ENCODE assay signal across 20 cellular contexts in the genomic region with DNA sequence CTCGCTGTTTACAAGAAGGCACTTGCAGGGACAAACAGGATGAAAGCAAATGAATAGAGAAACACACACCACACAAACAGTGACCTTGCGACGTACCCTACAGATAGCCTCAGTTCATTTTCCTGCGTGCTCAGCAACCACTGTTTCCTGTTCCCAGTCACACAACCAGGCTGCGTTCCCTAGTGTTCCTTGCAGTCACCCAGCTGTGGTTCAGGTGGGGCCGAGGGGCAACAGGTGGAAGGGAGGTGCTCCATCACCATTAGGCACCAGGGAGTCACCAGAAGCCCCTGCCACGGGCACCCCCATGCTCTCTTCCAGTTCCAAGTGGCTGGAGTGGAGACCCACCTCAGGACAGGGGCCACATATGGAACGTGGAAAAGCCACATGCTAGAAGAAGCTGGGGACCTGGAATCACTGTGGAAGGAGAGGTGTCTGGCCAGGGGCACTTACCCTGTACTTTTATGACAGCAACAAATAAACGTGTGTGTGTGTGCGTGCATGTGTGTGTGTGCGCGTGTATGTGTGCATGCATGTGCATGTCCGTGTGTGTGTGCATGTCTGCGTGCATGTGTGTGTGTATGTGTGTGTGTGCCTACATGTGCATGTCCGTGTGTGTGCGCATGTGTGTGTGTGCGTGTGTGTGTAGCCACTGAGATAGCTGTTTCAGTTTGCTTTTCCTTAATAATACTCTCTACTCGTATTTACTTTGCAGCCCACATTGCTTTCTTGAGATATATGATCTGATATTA. TPM values are rescaled to one million over a fixed set of nuclear protein-coding genes. Genes with fewer than 3 reads are reported as not detected.
A peak's percentile ranks its signal among the peaks of the same experiment; 100 is the strongest.
DNase-seq lines count a peak whose midpoint lies in the region; ATAC-seq and TF ChIP-seq lines count a peak whose summit lies in the region.
"Had no signal": no experiment of that assay in that cellular context is flagged by ENCODE, and none has a peak within 500 bp of the region (broad histone marks: within the 10 kb centered on the region; RNA-seq: fewer than 3 reads in every experiment).

No MANE protein-coding gene starts in this region.

- H3K4me3 Mint-ChIP-seq in endodermal cell (no peak overlapping the region), type B pancreatic cell (no peak overlapping the region)
- H3K4me3 Mint-ChIP-seq: CD8-positive, alpha-beta T cell; GM23338 had no signal

- H3K36me3 Mint-ChIP-seq in endodermal cell (ENCODE audit: low read depth) (no peaks in the 10 kb centered on the region), type B pancreatic cell (no peaks in the 10 kb centered on the region)
- H3K36me3 Mint-ChIP-seq: CD8-positive, alpha-beta T cell had no signal

- H3K36me3 ChIP-seq in endodermal cell (ENCODE audit: control insufficient read depth, insufficient read depth, low read length), result no peaks in the 10 kb centered on the region
- H3K36me3 ChIP-seq: BLaER1 treated with 17β-estradiol and CSF1 and Interleukin-3, amounts not matched to agents 10 nM and 100 nM had no signal

- H3K9me3 ChIP-seq in endodermal cell (ENCODE audit: control insufficient read depth, low read length), result no peaks in the 10 kb centered on the region
- H3K9me3 ChIP-seq: SK-N-SH had no signal

- TF ChIP-seq CTCF in endodermal cell (conservative IDR thresholded peaks at IDR 0.05), result no peak
- no peak for TF ChIP-seq CTCF in type B pancreatic cell (conservative IDR thresholded peaks at IDR 0.05)

- no peak for ATAC-seq in HG03135 (IDR thresholded peaks at IDR 0.05; ENCODE audit: unreplicated experiment)
- no peak for ATAC-seq in HG02610 (IDR thresholded peaks at IDR 0.05; ENCODE audit: unreplicated experiment)
- ATAC-seq: CD8-positive, alpha-beta T cell; GM23338 had no signal

- H3K9ac ChIP-seq in endodermal cell (ENCODE audit: extremely low read depth, low read length, poor library complexity, severe bottlenecking), result no peak overlapping the region
- H3K9ac ChIP-seq: BLaER1 treated with 17β-estradiol and CSF1 and Interleukin-3, amounts not matched to agents 10 nM and 100 nM; SK-N-SH had no signal

- no peaks in the 10 kb centered on the region for H3K27me3 ChIP-seq in endodermal cell (ENCODE audit: control insufficient read depth, insufficient read depth, low read length, poor library complexity, severe bottlenecking)

- WGBS in endodermal cell (ENCODE audit: insufficient coverage in 1 of 2, insufficient read length in 1 of 2), 2 experiments, result 93 to 95% methylated on average over 3 to 17 of the region's 18 CpGs

- H3K9me3 Mint-ChIP-seq in endodermal cell (peaks cover 8% of the 10 kb centered on the region), type B pancreatic cell (no peaks in the 10 kb centered on the region)
- H3K9me3 Mint-ChIP-seq: CD8-positive, alpha-beta T cell had no signal

- no peak overlapping the region for H3K4me3 ChIP-seq in endodermal cell (ENCODE audit: low read length)
- H3K4me3 ChIP-seq: BLaER1 treated with 17β-estradiol and CSF1 and Interleukin-3, amounts not matched to agents 10 nM and 100 nM; GM23338 had no signal

- H3K27me3 Mint-ChIP-seq in endodermal cell (ENCODE audit: insufficient read depth) (no peaks in the 10 kb centered on the region), type B pancreatic cell (peaks cover 6% of the 10 kb centered on the region)

- H3K4me1 Mint-ChIP-seq in endodermal cell (no peaks in the 10 kb centered on the region), type B pancreatic cell (ENCODE audit: unreplicated experiment) (no peaks in the 10 kb centered on the region)
- H3K4me1 Mint-ChIP-seq: GM23338 had no signal

- H3K4me1 ChIP-seq in endodermal cell (ENCODE audit: control insufficient read depth, insufficient read depth, low read length), result no peaks in the 10 kb centered on the region

- no peak overlapping the region for H3K27ac ChIP-seq in endodermal cell (ENCODE audit: low read depth, low read length)
- H3K27ac ChIP-seq: BLaER1 treated with 17β-estradiol and CSF1 and Interleukin-3, amounts not matched to agents 10 nM and 100 nM had no signal

- peak; percentile 71 for DNase-seq in RPMI8226
- DNase-seq in endodermal cell, result peak; percentile 19
- peak; percentile 57 for DNase-seq in mesenteric fat pad (ENCODE audit: low spot score)
- DNase-seq in type B pancreatic cell (ENCODE audit: extremely low spot score, unreplicated experiment), result peak; percentile 39
- no peak for DNase-seq in NCI-H187 (lab: John Stamatoyannopoulos, UW)
- DNase-seq: Calu3; CD8-positive, alpha-beta T cell; GF-D8; NCI-H1092 treated with DMSO at 0.1 percent for 48 hours; NCI-H146; NCI-H2081 treated with DMSO at 0.1 percent for 48 hours; NCI-H748 treated with DMSO at 0.1 percent for 48 hours; SHP77 treated with DMSO at 0.1 percent for 48 hours; SK-N-SH had no signal

- H3K27ac Mint-ChIP-seq in endodermal cell, result no peak overlapping the region
- H3K27ac Mint-ChIP-seq in type B pancreatic cell, result no peak overlapping the region
- H3K27ac Mint-ChIP-seq: CD8-positive, alpha-beta T cell; GM23338 had no signal

RNA-seq across cellular contexts. Expression of a gene that starts 18.9 kb away (rescaled TPM):
- total RNA-seq in endodermal cell (not detected), mesenteric fat pad (1.2 TPM), type B pancreatic cell (ENCODE audit: low replicate concordance) (not detected in 2 replicates)
- not detected for polyA plus RNA-seq in endodermal cell (2013, experiment 1 of 2)
- not detected for polyA plus RNA-seq in endodermal cell (2013, experiment 2 of 2)
- total RNA-seq: Calu3; CD8-positive, alpha-beta T cell; GM23338; NCI-H460; OCI-LY7 had no signal
- polyA plus RNA-seq: GM23338, SK-N-SH had no signal

RNA-seq across cellular contexts. Expression of a gene that starts 56.0 kb away (rescaled TPM):
- total RNA-seq in endodermal cell (not detected), mesenteric fat pad (27.9 TPM), type B pancreatic cell (ENCODE audit: low replicate concordance) (not detected in 2 replicates)
- not detected for polyA plus RNA-seq in endodermal cell (2013, experiment 1 of 2)
- not detected for polyA plus RNA-seq in endodermal cell (2013, experiment 2 of 2)
- total RNA-seq: Calu3, GM23338, NCI-H460 had no signal
- polyA plus RNA-seq: GM23338, SK-N-SH had no signal

Comparison
In these comparisons a context has a peak if more than half of its experiments do, and no peak if none do; other contexts are left out.
1. DNase-seq: peak in RPMI8226 (single experiment), endodermal cell (single experiment), mesenteric fat pad (single experiment) and type B pancreatic cell (single experiment); none in NCI-H187 (0 of 2).
2. RNA of a gene that starts 56.0 kb away (total RNA-seq): 27.9 TPM in mesenteric fat pad (single experiment); not detected in endodermal cell and not detected in type B pancreatic cell; every median in the first group is over 10 times any median in the second.